In the genomic region with DNA sequence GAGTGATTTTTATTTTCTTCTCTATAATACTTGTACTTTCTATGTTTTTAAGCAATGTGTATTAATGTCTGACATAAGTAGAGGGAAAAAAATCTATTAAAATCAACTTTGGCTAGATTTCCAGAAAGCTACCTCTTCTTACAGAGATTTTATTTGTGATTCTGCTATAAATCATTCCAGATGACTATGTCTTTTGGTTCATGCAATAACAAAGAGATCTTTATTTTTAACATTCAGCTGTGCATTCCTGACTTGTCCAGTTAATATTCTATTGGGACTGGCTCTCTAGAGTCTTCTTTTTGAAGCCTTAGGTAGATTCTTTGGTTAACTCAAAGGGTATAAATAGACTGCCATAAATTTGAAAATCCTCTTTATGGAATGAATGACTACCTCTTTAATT, we compare ENCODE assay signal across 1 cellular context.
TF ChIP-seq lines count a peak whose summit lies in the region.

No MANE protein-coding gene starts in this region.

TF ChIP-seq in GM23338, 12 proteins besides CTCF, POLR2A, EP300 and RAD21:
- TF ChIP-seq, protein P1, sequence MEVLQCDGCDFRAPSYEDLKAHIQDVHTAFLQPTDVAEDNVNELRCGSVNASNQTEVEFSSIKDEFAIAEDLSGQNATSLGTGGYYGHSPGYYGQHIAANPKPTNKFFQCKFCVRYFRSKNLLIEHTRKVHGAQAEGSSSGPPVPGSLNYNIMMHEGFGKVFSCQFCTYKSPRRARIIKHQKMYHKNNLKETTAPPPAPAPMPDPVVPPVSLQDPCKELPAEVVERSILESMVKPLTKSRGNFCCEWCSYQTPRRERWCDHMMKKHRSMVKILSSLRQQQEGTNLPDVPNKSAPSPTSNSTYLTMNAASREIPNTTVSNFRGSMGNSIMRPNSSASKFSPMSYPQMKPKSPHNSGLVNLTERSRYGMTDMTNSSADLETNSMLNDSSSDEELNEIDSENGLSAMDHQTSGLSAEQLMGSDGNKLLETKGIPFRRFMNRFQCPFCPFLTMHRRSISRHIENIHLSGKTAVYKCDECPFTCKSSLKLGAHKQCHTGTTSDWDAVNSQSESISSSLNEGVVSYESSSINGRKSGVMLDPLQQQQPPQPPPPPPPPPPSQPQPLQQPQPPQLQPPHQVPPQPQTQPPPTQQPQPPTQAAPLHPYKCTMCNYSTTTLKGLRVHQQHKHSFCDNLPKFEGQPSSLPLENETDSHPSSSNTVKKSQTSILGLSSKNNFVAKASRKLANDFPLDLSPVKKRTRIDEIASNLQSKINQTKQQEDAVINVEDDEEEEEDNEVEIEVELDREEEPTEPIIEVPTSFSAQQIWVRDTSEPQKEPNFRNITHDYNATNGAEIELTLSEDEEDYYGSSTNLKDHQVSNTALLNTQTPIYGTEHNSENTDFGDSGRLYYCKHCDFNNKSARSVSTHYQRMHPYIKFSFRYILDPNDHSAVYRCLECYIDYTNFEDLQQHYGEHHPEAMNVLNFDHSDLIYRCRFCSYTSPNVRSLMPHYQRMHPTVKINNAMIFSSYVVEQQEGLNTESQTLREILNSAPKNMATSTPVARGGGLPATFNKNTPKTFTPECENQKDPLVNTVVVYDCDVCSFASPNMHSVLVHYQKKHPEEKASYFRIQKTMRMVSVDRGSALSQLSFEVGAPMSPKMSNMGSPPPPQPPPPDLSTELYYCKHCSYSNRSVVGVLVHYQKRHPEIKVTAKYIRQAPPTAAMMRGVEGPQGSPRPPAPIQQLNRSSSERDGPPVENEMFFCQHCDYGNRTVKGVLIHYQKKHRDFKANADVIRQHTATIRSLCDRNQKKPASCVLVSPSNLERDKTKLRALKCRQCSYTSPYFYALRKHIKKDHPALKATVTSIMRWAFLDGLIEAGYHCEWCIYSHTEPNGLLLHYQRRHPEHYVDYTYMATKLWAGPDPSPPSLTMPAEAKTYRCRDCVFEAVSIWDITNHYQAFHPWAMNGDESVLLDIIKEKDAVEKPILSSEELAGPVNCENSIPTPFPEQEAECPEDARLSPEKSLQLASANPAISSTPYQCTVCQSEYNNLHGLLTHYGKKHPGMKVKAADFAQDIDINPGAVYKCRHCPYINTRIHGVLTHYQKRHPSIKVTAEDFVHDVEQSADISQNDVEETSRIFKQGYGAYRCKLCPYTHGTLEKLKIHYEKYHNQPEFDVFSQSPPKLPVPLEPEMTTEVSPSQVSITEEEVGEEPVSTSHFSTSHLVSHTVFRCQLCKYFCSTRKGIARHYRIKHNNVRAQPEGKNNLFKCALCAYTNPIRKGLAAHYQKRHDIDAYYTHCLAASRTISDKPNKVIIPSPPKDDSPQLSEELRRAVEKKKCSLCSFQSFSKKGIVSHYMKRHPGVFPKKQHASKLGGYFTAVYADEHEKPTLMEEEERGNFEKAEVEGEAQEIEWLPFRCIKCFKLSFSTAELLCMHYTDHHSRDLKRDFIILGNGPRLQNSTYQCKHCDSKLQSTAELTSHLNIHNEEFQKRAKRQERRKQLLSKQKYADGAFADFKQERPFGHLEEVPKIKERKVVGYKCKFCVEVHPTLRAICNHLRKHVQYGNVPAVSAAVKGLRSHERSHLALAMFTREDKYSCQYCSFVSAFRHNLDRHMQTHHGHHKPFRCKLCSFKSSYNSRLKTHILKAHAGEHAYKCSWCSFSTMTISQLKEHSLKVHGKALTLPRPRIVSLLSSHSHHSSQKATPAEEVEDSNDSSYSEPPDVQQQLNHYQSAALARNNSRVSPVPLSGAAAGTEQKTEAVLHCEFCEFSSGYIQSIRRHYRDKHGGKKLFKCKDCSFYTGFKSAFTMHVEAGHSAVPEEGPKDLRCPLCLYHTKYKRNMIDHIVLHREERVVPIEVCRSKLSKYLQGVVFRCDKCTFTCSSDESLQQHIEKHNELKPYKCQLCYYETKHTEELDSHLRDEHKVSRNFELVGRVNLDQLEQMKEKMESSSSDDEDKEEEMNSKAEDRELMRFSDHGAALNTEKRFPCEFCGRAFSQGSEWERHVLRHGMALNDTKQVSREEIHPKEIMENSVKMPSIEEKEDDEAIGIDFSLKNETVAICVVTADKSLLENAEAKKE (CRISPR knock-in tag; IDR thresholded peaks at IDR 0.05): no peak
- TF ChIP-seq POLR2AphosphoS5 (IDR thresholded peaks at IDR 0.05; ENCODE audit: low read depth) (no peak), ZNF114 (CRISPR knock-in tag; IDR thresholded peaks at IDR 0.05) (no peak), ZNF331 (CRISPR knock-in tag; IDR thresholded peaks at IDR 0.05; ENCODE audit: low read depth) (no peak), EZH2 (IDR thresholded peaks at IDR 0.05; ENCODE audit: low read depth, unreplicated experiment) (no peak), CREB1 (CRISPR knock-in tag; IDR thresholded peaks at IDR 0.05; ENCODE audit: low read depth) (no peak)
- TF ChIP-seq, protein P2, sequence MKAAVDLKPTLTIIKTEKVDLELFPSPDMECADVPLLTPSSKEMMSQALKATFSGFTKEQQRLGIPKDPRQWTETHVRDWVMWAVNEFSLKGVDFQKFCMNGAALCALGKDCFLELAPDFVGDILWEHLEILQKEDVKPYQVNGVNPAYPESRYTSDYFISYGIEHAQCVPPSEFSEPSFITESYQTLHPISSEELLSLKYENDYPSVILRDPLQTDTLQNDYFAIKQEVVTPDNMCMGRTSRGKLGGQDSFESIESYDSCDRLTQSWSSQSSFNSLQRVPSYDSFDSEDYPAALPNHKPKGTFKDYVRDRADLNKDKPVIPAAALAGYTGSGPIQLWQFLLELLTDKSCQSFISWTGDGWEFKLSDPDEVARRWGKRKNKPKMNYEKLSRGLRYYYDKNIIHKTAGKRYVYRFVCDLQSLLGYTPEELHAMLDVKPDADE (IDR thresholded peaks at IDR 0.05): no peak
